In genomic region chr4:83129258-83129657, GRCh38 we compare ENCODE assay signal across 15 cellular contexts. TPM values are rescaled to one million over a fixed set of nuclear protein-coding genes. Genes with fewer than 3 reads are reported as not detected.
DNase-seq lines count a peak whose midpoint lies in the region; ATAC-seq and TF ChIP-seq lines count a peak whose summit lies in the region.
"Had no signal": no experiment of that assay in that cellular context is flagged by ENCODE, and none has a peak within 500 bp of the region (broad histone marks: within the 10 kb centered on the region; RNA-seq: fewer than 3 reads in every experiment).

No MANE protein-coding gene starts in this region.

- H3K4me1 ChIP-seq in BLaER1 treated with 17β-estradiol and CSF1 and Interleukin-3, amounts not matched to agents 10 nM and 100 nM: peaks cover 3 to 64% (median 30%) of the 10 kb centered on the region in 10 experiments; a peak in 18 of 20 replicates
- H3K4me1 ChIP-seq in neutrophil (ENCODE audit: control insufficient read depth in 1 of 2, insufficient read depth in 1 of 2, low read depth in 1 of 2, low read length in 1 of 2): peaks cover 51 to 52% of the 10 kb centered on the region in 2 experiments

- H3K9ac ChIP-seq in BLaER1 treated with 17β-estradiol and CSF1 and Interleukin-3, amounts not matched to agents 10 nM and 100 nM: peak overlapping the region in 1 of 11 experiments; percentile 2; a peak in 1 of 22 replicates

- H3K27ac ChIP-seq in BLaER1 treated with 17β-estradiol and CSF1 and Interleukin-3, amounts not matched to agents 10 nM and 100 nM: peak overlapping the region in 8 of 11 experiments; percentile 3 to 94 (median 90); a peak in 12 of 22 replicates
- H3K27ac ChIP-seq in neutrophil: peak overlapping the region; percentile 88
- H3K27ac ChIP-seq: SK-N-MC had no signal

- peak; percentile 47 for DNase-seq in LoVo (ENCODE audit: low spot score)
- DNase-seq in NCI-H2107 treated with DMSO at 0.1 percent for 48 hours (lab: John Stamatoyannopoulos, UW; ENCODE audit: unreplicated experiment): no peak
- no peak for DNase-seq in pons (ENCODE audit: low spot score)
- DNase-seq in NCI-H526 treated with DMSO at 0.1 percent for 48 hours (lab: John Stamatoyannopoulos, UW): no peak
- DNase-seq: Calu3; CD4-positive, alpha-beta T cell; DMS53; NCI-H1417; NCI-H1930; NCI-H2171 treated with DMSO at 0.1 percent for 48 hours; NCI-H774 had no signal

- peak overlapping the region in 2 of 11 experiments; percentile 35 to 65; a peak in 3 of 22 replicates for H3K4me2 ChIP-seq in BLaER1 treated with 17β-estradiol and CSF1 and Interleukin-3, amounts not matched to agents 10 nM and 100 nM

- H3K27me3 ChIP-seq in BLaER1 treated with 17β-estradiol and CSF1 and Interleukin-3, amounts not matched to agents 10 nM and 100 nM: no peaks in the 10 kb centered on the region
- no peaks in the 10 kb centered on the region for H3K27me3 ChIP-seq in neutrophil

- ATAC-seq in esophagus mucosa: peak; percentile 52

- no peaks in the 10 kb centered on the region for H3K36me3 ChIP-seq in BLaER1 treated with 17β-estradiol and CSF1 and Interleukin-3, amounts not matched to agents 10 nM and 100 nM
- no peaks in the 10 kb centered on the region for H3K36me3 ChIP-seq in neutrophil

- no peak for TF ChIP-seq CTCF in neutrophil (IDR thresholded peaks at IDR 0.05)

- peaks cover 5 to 52% (median 18%) of the 10 kb centered on the region in 11 experiments; a peak in 18 of 22 replicates for H3K9me3 ChIP-seq in BLaER1 treated with 17β-estradiol and CSF1 and Interleukin-3, amounts not matched to agents 10 nM and 100 nM (replicated peaks in 1 of 11)
- H3K9me3 ChIP-seq in neutrophil: no peaks in the 10 kb centered on the region

- H3K4me3 ChIP-seq in BLaER1 treated with 17β-estradiol and CSF1 and Interleukin-3, amounts not matched to agents 10 nM and 100 nM: no peak overlapping the region
- H3K4me3 ChIP-seq in neutrophil (ENCODE audit: low read depth in 1 of 2, low read length in 1 of 2): no peak overlapping the region
- H3K4me3 ChIP-seq: SK-N-MC had no signal

- no peaks in the 10 kb centered on the region for H4K20me1 ChIP-seq in BLaER1 treated with 17β-estradiol and CSF1 and Interleukin-3, amounts not matched to agents 10 nM and 100 nM

RNA-seq across cellular contexts. Expression of gene PLAC8, which starts 14.7 kb away (rescaled TPM):
- total RNA-seq in esophagus mucosa: 11.2 TPM
